In genomic region chr14:68978550-68978911, GRCh38 we compare ENCODE assay signal across 8 cellular contexts. TPM values are rescaled to one million over a fixed set of nuclear protein-coding genes. Genes with fewer than 3 reads are reported as not detected.
A peak's percentile ranks its signal among the peaks of the same experiment; 100 is the strongest.
DNase-seq lines count a peak whose midpoint lies in the region; ATAC-seq, FAIRE-seq and TF ChIP-seq lines count a peak whose summit lies in the region.

No MANE protein-coding gene starts in this region.

- H2AFZ ChIP-seq in H1 (ENCODE audit: low read length): no peak overlapping the region
- no peak overlapping the region for H2AFZ ChIP-seq in OCI-LY7 (ENCODE audit: low read length)

- no peak for TF ChIP-seq EP300 in H1 (IDR thresholded peaks at IDR 0.05; ENCODE audit: borderline replicate concordance in 1 of 2, low read depth in 2 of 2, low read length in 2 of 2)

- no peak overlapping the region for H3K14ac ChIP-seq in H1 (ENCODE audit: insufficient read length)

- TF ChIP-seq RAD21 in H1 (IDR thresholded peaks at IDR 0.05 in 1 of 2, conservative IDR thresholded peaks at IDR 0.05 in 1 of 2; ENCODE audit: low read depth in 2 of 2, low read length in 2 of 2): no peak

- no peak for TF ChIP-seq CTCF in H1 (IDR thresholded peaks at IDR 0.05; ENCODE audit: control extremely low read depth in 1 of 3, insufficient read depth in 1 of 3, low read depth in 1 of 3, low read length in 3 of 3)
- TF ChIP-seq CTCF in upper lobe of right lung (IDR thresholded peaks at IDR 0.05): no peak
- TF ChIP-seq CTCF in OCI-LY7 (conservative IDR thresholded peaks at IDR 0.05; ENCODE audit: low read length): no peak

- FAIRE-seq in H1 (lab: Jason Lieb, UNC): no peak

- POLR2A ChIA-PET in H1 (lab: Charles Lee; ENCODE audit: partially characterized antibody) (interaction anchor here (0.8 to 4.0 kb wide), 19 partner anchors 8 to 213 kb away, joined by 3 to 29 read pairs (median 3); partner anchors contain the start of genes EXD2 and ZFP36L1), OCI-LY7 (lab: Charles Lee) (no interaction called here)

- H3K4ac ChIP-seq in H1 (replicated peaks; ENCODE audit: insufficient read length, low read depth, low read length): no peak overlapping the region

- no TSS peak for BruUV-seq in OCI-LY7 (replicated peaks; lab: Mats Ljungman, UMichigan)

- WGBS in H1 (ENCODE audit: extremely low coverage in 1 of 2, insufficient coverage in 1 of 2, insufficient read length in 1 of 2, insufficient replicate concordance in 2 of 2, low coverage in 1 of 2, low lambda C conversion rate in 2 of 2, missing lambda C conversion rate in 1 of 2), 2 experiments: 0% methylated on average over 11 of the region's 40 CpGs; no CpG with 5 or more reads in 1 of the 2 experiments

- peaks cover 40% of the 10 kb centered on the region for H3K4me1 ChIP-seq in ES-I3 (ENCODE audit: insufficient read depth, low read length)
- peaks cover 4 to 20% (median 11%) of the 10 kb centered on the region in 4 experiments for H3K4me1 ChIP-seq in H1 (replicated peaks in 1 of 4; ENCODE audit: control insufficient read depth in 3 of 4, insufficient read depth in 4 of 4, low read length in 3 of 4)
- H3K4me1 ChIP-seq in mucosa of stomach (ENCODE audit: control insufficient read depth, insufficient read depth, low read length): peaks cover 33% of the 10 kb centered on the region
- peaks cover 25% of the 10 kb centered on the region for H3K4me1 ChIP-seq in upper lobe of right lung
- H3K4me1 ChIP-seq in OCI-LY7 (ENCODE audit: insufficient read depth, low read length, poor library complexity, severe bottlenecking): no peaks in the 10 kb centered on the region

- H3K23ac ChIP-seq in H1 (ENCODE audit: insufficient read length): no peak overlapping the region

- no peaks in the 10 kb centered on the region for H3K9me3 ChIP-seq in ES-I3 (ENCODE audit: control insufficient read depth, insufficient read depth, low read length)
- H3K9me3 ChIP-seq in H1 (ENCODE audit: insufficient read depth in 2 of 2, low read depth in 1 of 2, low read length in 1 of 2): no peaks in the 10 kb centered on the region
- H3K9me3 ChIP-seq in mucosa of stomach (ENCODE audit: control insufficient read depth, low read length): no peaks in the 10 kb centered on the region
- no peaks in the 10 kb centered on the region for H3K9me3 ChIP-seq in upper lobe of right lung
- no peaks in the 10 kb centered on the region for H3K9me3 ChIP-seq in OCI-LY7 (ENCODE audit: low read length)

- H3K23me2 ChIP-seq in H1 (ENCODE audit: low read depth, low read length): peaks cover 3% of the 10 kb centered on the region; the same call in 1 of the 2 replicates

- no peak overlapping the region for H2BK20ac ChIP-seq in H1 (ENCODE audit: low read length)

- peaks cover 23% of the 10 kb centered on the region for H3K79me1 ChIP-seq in H1 (ENCODE audit: low read depth, low read length)

- peak overlapping the region; percentile 91 for H3K9ac ChIP-seq in ES-I3 (ENCODE audit: low read depth, low read length)
- peak overlapping the region; percentile 64 to 91 (median 84) for H3K9ac ChIP-seq in H1 (replicated peaks in 1 of 4; ENCODE audit: extremely low read depth in 1 of 4, low read depth in 3 of 4, low read length in 3 of 4)
- H3K9ac ChIP-seq in mucosa of stomach (ENCODE audit: low read length): peak overlapping the region; percentile 93

- H2AK5ac ChIP-seq in H1 (ENCODE audit: low read depth, low read length): no peak overlapping the region

- CTCF ChIA-PET in H1 (lab: Charles Lee; ENCODE audit: partially characterized antibody): interaction anchor here (0.9 to 1.6 kb wide), 6 partner anchors 8 to 112 kb away, joined by 3 to 5 read pairs (median 5); no protein-coding TSS in a partner anchor
- CTCF ChIA-PET in OCI-LY7 (lab: Charles Lee; ENCODE audit: unreplicated experiment): no interaction called here

- H3K9me2 ChIP-seq in OCI-LY7 (ENCODE audit: insufficient read depth, low read length): no peaks in the 10 kb centered on the region

- peak overlapping the region; percentile 66; the same call in 1 of the 2 replicates for H3K18ac ChIP-seq in H1 (ENCODE audit: extremely low read depth, low read length)

- peaks cover 36 to 50% of the 10 kb centered on the region in 2 experiments for H3K79me2 ChIP-seq in H1 (ENCODE audit: control insufficient read depth in 1 of 2, insufficient read depth in 2 of 2, low read length in 2 of 2)
- no peaks in the 10 kb centered on the region for H3K79me2 ChIP-seq in OCI-LY7 (ENCODE audit: insufficient read depth, low read depth, low read length)

- TF ChIP-seq POLR2A in H1 (IDR thresholded peaks at IDR 0.05; ENCODE audit: control extremely low read depth in 1 of 2, low read depth in 2 of 2, low read length in 2 of 2): peak in 1 of 2 experiments; percentile 67; a peak in 1 of 3 replicates

- H3K4me3 ChIP-seq in H1 (ENCODE audit: extremely low read depth in 1 of 4, insufficient read depth in 2 of 4, low read depth in 3 of 4, low read length in 4 of 4): peak overlapping the region; percentile 61 to 99 (median 91)
- peak overlapping the region; percentile 69 for H3K4me3 ChIP-seq in mucosa of stomach (ENCODE audit: low read length)
- H3K4me3 ChIP-seq in upper lobe of right lung: peak overlapping the region; percentile 92
- no peak overlapping the region for H3K4me3 ChIP-seq in OCI-LY7 (ENCODE audit: low read depth, low read length, poor library complexity, severe bottlenecking)

- H3K4me2 ChIP-seq in H1 (ENCODE audit: insufficient read depth in 1 of 2, low read depth in 2 of 2, low read length in 2 of 2) (peak overlapping the region; percentile 79 to 92), OCI-LY7 (ENCODE audit: low read length) (no peak overlapping the region)

- H3K27ac ChIP-seq in H1 (ENCODE audit: low read depth, low read length): peak overlapping the region; percentile 81
- peak overlapping the region; percentile 93 for H3K27ac ChIP-seq in upper lobe of right lung
- no peak overlapping the region for H3K27ac ChIP-seq in OCI-LY7 (ENCODE audit: low read depth, low read length, poor library complexity, severe bottlenecking)

- peak overlapping the region; percentile 84; the same call in 1 of the 2 replicates for H4K8ac ChIP-seq in H1 (ENCODE audit: extremely low read depth, insufficient read depth, low read length)

- peaks cover 16 to 21% of the 10 kb centered on the region in 2 experiments for H4K20me1 ChIP-seq in H1 (replicated peaks in 1 of 2; ENCODE audit: control insufficient read depth in 1 of 2, insufficient read depth in 2 of 2, low read length in 2 of 2)
- H4K20me1 ChIP-seq in OCI-LY7 (ENCODE audit: insufficient read depth, low read length): no peaks in the 10 kb centered on the region

- peak; percentile 62 for ATAC-seq in upper lobe of right lung

- no peaks in the 10 kb centered on the region; a peak in 1 of 7 replicates for H3K27me3 ChIP-seq in H1 (replicated peaks in 1 of 4; ENCODE audit: control insufficient read depth in 3 of 4, extremely low read depth in 1 of 4, insufficient read depth in 3 of 4, low read length in 3 of 4)
- peaks cover 5% of the 10 kb centered on the region for H3K27me3 ChIP-seq in mucosa of stomach (ENCODE audit: control insufficient read depth, insufficient read depth, low read length)
- no peaks in the 10 kb centered on the region for H3K27me3 ChIP-seq in upper lobe of right lung

- peak; percentile 34 to 36 for DNase-seq in Kasumi-1 (lab: John Stamatoyannopoulos, UW)
- peak; percentile 23 to 32 for DNase-seq in activated CD4-positive, alpha-beta T cell treated with anti-CD3 and anti-CD28 coated beads, Interleukin-2, amount 50 U/mL, for 4 hours
- DNase-seq in H1 (ENCODE audit: low read depth in 1 of 2, low spot score in 2 of 2): peak in 1 of 2 experiments; percentile 88
- peak; percentile 91 for DNase-seq in upper lobe of right lung
- no peak for DNase-seq in NCI-H1048 (lab: John Stamatoyannopoulos, UW)
- DNase-seq in OCI-LY7 (ENCODE audit: low spot score): no peak

- H4K5ac ChIP-seq in H1 (ENCODE audit: insufficient read length, low read depth, low read length): peak overlapping the region; percentile 84

- peak overlapping the region; percentile 88 for H3K56ac ChIP-seq in H1 (replicated peaks; ENCODE audit: insufficient read length, low read depth, low read length)

- peak overlapping the region; percentile 96; the same call in 1 of the 2 replicates for H2BK5ac ChIP-seq in H1 (ENCODE audit: low read depth, low read length)

- H3K36me3 ChIP-seq in ES-I3 (ENCODE audit: insufficient read depth, low read length) (peaks cover 14% of the 10 kb centered on the region), H1 (ENCODE audit: control insufficient read depth in 2 of 4, insufficient read depth in 4 of 4, low read length in 3 of 4) (peaks cover 0 to 17% (median 8%) of the 10 kb centered on the region in 4 experiments; a peak in 5 of 8 replicates), mucosa of stomach (ENCODE audit: control insufficient read depth, insufficient read depth, low read length) (no peaks in the 10 kb centered on the region), upper lobe of right lung (peaks cover 1% of the 10 kb centered on the region), OCI-LY7 (ENCODE audit: insufficient read depth, low read length) (no peaks in the 10 kb centered on the region)

- H4K91ac ChIP-seq in H1 (replicated peaks; ENCODE audit: insufficient read length, low read length): peak overlapping the region; percentile 46

- H2BK120ac ChIP-seq in H1 (replicated peaks; ENCODE audit: low read depth, low read length): no peak overlapping the region

- no peak overlapping the region for H2BK12ac ChIP-seq in H1 (ENCODE audit: low read depth, low read length)

- intact Hi-C loops in upper lobe of right lung (cut with DNase I): loop anchor here (10.0 kb wide), 1 partner anchor 74 kb away; no protein-coding TSS in a partner anchor
- intact Hi-C loops in OCI-LY7 (cut with micrococcal nuclease; ENCODE audit: unreplicated experiment): no loop called here

- no peak overlapping the region for H2BK15ac ChIP-seq in H1 (ENCODE audit: low read length)

TF ChIP-seq in H1, 55 proteins besides CTCF, POLR2A, EP300 and RAD21 (continues in another document):
- 0 out of 2 replicates have a peak, but pooled peaks have one; percentile 3 for TF ChIP-seq TBP (IDR thresholded peaks at IDR 0.05; ENCODE audit: low read depth, low read length)
- TF ChIP-seq, protein P1, sequence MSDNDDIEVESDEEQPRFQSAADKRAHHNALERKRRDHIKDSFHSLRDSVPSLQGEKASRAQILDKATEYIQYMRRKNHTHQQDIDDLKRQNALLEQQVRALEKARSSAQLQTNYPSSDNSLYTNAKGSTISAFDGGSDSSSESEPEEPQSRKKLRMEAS (IDR thresholded peaks at IDR 0.05): 0 out of 2 replicates have a peak, but pooled peaks have one; percentile 18

RNA-seq across cellular contexts. Expression of gene ACTN1, which starts 0.6 kb away (rescaled TPM):
- total RNA-seq in H1 (2021; fragmentation: NEBNext Ultra II Directional; extraction: Animal tissue kit (Norgen Biotek cat#: 25700)): 253 and 262 TPM in 2 replicates
- 236 and 302 TPM in 2 replicates for polyA plus RNA-seq in H1 (2011; rRNA removed)
- polyA plus RNA-seq in H1 (2011; cell fraction: cytosol; rRNA removed): 181 TPM
- polyA plus RNA-seq in H1 (2011; cell fraction: nucleus; rRNA removed): 508 TPM
- 230 to 270 TPM (median 252 TPM) in 4 replicates for polyA plus RNA-seq in H1 (2012, experiment 1 of 2)
- 133 TPM for polyA plus RNA-seq in H1 (2012, experiment 2 of 2)
- 162 TPM for polyA plus RNA-seq in H1 (2013, experiment 1 of 2)
- 147 TPM for polyA plus RNA-seq in H1 (2013, experiment 2 of 2)
- 205 and 224 TPM in 2 replicates for polyA minus RNA-seq in H1 (2011; rRNA and poly(A)+ RNA removed)
- polyA minus RNA-seq in H1 (2011; cell fraction: cytosol; rRNA and poly(A)+ RNA removed): 222 TPM
- 201 TPM for polyA minus RNA-seq in H1 (2011; cell fraction: nucleus; rRNA and poly(A)+ RNA removed)
- total RNA-seq in upper lobe of right lung (177 TPM), OCI-LY7 (2022) (0.51 and 1.2 TPM in 2 replicates)
- 0.39 and 1.8 TPM in 2 replicates for total RNA-seq in OCI-LY7 (2014; rRNA removed; shearing (Covaris generic))

Comparison
In these comparisons a context has a peak if more than half of its experiments do, and no peak if none do; other contexts are left out.
1. DNase-seq: peak in Kasumi-1 (2 of 2), activated CD4-positive, alpha-beta T cell treated with anti-CD3 and anti-CD28 coated beads, Interleukin-2, amount 50 U/mL, for 4 hours (2 of 2) and upper lobe of right lung (single experiment); none in NCI-H1048 (single experiment) and OCI-LY7 (single experiment).
2. RNA of gene ACTN1, which starts 0.6 kb away (total RNA-seq): 253 to 262 TPM in H1 and 177 TPM in upper lobe of right lung (single experiment); 0.39 to 1.8 TPM in OCI-LY7; every median in the first group is over 10 times any median in the second.
3. Peak in every context shown above with its lines, with median percentiles within 50 percentile points of each other: H3K9ac ChIP-seq.